ENCODE assay signal across 2 cellular contexts in genomic region chr3:129378949-129379348, GRCh38.
TF ChIP-seq lines count a peak whose summit lies in the region.

No MANE protein-coding gene starts in this region.

TF ChIP-seq in K562, 482 proteins besides CTCF, POLR2A, EP300 and RAD21:
- TF ChIP-seq NR2C1 (IDR thresholded peaks at IDR 0.05) (peak; percentile 21; the same call in 1 of the 2 replicates), NR2C1 (tag; IDR thresholded peaks at IDR 0.05) (no peak), MIER1 (IDR thresholded peaks at IDR 0.05; ENCODE audit: low read depth) (no peak)

TF ChIP-seq in GM23338, 12 proteins besides CTCF, POLR2A, EP300 and RAD21:
- TF ChIP-seq EZH2 (IDR thresholded peaks at IDR 0.05; ENCODE audit: low read depth, unreplicated experiment) (no peak), JUNB (IDR thresholded peaks at IDR 0.05; ENCODE audit: unreplicated experiment) (no peak), POLR2AphosphoS5 (IDR thresholded peaks at IDR 0.05; ENCODE audit: low read depth) (no peak), EZH2phosphoT487 (IDR thresholded peaks at IDR 0.05; ENCODE audit: unreplicated experiment) (no peak), ZNF331 (CRISPR knock-in tag; IDR thresholded peaks at IDR 0.05; ENCODE audit: low read depth) (no peak), STAT1 (IDR thresholded peaks at IDR 0.05; ENCODE audit: unreplicated experiment) (no peak), CREB1 (CRISPR knock-in tag; IDR thresholded peaks at IDR 0.05; ENCODE audit: low read depth) (no peak), ZNF462 (CRISPR knock-in tag; IDR thresholded peaks at IDR 0.05) (no peak), ZNF114 (CRISPR knock-in tag; IDR thresholded peaks at IDR 0.05) (no peak), NANOG (IDR thresholded peaks at IDR 0.05; ENCODE audit: borderline replicate concordance) (no peak)
- TF ChIP-seq, protein P1, sequence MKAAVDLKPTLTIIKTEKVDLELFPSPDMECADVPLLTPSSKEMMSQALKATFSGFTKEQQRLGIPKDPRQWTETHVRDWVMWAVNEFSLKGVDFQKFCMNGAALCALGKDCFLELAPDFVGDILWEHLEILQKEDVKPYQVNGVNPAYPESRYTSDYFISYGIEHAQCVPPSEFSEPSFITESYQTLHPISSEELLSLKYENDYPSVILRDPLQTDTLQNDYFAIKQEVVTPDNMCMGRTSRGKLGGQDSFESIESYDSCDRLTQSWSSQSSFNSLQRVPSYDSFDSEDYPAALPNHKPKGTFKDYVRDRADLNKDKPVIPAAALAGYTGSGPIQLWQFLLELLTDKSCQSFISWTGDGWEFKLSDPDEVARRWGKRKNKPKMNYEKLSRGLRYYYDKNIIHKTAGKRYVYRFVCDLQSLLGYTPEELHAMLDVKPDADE (IDR thresholded peaks at IDR 0.05), result no peak
- TF ChIP-seq, protein P2, sequence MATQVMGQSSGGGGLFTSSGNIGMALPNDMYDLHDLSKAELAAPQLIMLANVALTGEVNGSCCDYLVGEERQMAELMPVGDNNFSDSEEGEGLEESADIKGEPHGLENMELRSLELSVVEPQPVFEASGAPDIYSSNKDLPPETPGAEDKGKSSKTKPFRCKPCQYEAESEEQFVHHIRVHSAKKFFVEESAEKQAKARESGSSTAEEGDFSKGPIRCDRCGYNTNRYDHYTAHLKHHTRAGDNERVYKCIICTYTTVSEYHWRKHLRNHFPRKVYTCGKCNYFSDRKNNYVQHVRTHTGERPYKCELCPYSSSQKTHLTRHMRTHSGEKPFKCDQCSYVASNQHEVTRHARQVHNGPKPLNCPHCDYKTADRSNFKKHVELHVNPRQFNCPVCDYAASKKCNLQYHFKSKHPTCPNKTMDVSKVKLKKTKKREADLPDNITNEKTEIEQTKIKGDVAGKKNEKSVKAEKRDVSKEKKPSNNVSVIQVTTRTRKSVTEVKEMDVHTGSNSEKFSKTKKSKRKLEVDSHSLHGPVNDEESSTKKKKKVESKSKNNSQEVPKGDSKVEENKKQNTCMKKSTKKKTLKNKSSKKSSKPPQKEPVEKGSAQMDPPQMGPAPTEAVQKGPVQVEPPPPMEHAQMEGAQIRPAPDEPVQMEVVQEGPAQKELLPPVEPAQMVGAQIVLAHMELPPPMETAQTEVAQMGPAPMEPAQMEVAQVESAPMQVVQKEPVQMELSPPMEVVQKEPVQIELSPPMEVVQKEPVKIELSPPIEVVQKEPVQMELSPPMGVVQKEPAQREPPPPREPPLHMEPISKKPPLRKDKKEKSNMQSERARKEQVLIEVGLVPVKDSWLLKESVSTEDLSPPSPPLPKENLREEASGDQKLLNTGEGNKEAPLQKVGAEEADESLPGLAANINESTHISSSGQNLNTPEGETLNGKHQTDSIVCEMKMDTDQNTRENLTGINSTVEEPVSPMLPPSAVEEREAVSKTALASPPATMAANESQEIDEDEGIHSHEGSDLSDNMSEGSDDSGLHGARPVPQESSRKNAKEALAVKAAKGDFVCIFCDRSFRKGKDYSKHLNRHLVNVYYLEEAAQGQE (IDR thresholded peaks at IDR 0.05; ENCODE audit: unreplicated experiment), result no peak
